In the genomic region with DNA sequence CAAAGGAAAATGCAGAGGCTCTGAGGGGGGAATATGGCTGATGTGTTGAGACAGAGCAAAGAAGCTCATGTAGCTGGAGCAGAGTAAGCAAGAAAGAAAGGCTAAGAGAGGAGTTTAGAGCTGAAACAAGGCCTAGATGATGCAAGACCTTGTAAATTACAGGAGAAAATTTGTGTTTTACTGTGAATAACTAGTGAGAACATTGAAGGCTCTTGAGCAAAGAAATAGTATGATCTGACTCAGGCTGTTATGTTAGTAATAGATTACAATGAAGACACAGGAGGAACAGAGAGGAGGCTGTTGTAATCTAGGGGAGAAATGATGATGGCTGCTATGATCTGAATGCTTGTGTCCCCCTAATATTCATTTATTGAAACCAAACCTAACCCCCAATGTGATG, we compare ENCODE assay signal across 34 cellular contexts.
DNase-seq lines count a peak whose midpoint lies in the region; ATAC-seq and TF ChIP-seq lines count a peak whose summit lies in the region.
"Had no signal": no experiment of that assay in that cellular context is flagged by ENCODE, and none has a peak within 500 bp of the region (broad histone marks: within the 10 kb centered on the region; RNA-seq: fewer than 3 reads in every experiment).

No MANE protein-coding gene starts in this region.

- H3K9me3 Mint-ChIP-seq in activated T-cell treated with anti-CD3 and anti-CD28 coated beads, Interleukin-2, amount 50 U/mL, for 72 hours: no peaks in the 10 kb centered on the region
- H3K9me3 Mint-ChIP-seq in T-cell (peaks cover 0 to 4% (median 0%) of the 10 kb centered on the region in 3 donors), WTC11 (no peaks in the 10 kb centered on the region)
- H3K9me3 Mint-ChIP-seq: activated naive CD8-positive, alpha-beta T cell treated with anti-CD3 and anti-CD28 coated beads, Interleukin-2, amount 10 ng/mL, durations not matched to agents 7 days and 5 days; central memory CD8-positive, alpha-beta T cell; endodermal cell had no signal

- no peak overlapping the region for H2BK5ac ChIP-seq in mesenchymal stem cell (ENCODE audit: low read depth, low read length, poor library complexity, severe bottlenecking)

- H3K9me3 ChIP-seq in mesenchymal stem cell (ENCODE audit: control insufficient read depth, low read length) (no peaks in the 10 kb centered on the region), vagina (no peaks in the 10 kb centered on the region)
- H3K9me3 ChIP-seq: esophagus squamous epithelium, tibial nerve had no signal

- H3K4me1 ChIP-seq in mesenchymal stem cell (ENCODE audit: control insufficient read depth, insufficient read depth, low read depth, low read length): no peaks in the 10 kb centered on the region
- no peaks in the 10 kb centered on the region for H3K4me1 ChIP-seq in vagina
- H3K4me1 ChIP-seq: esophagus squamous epithelium, tibial nerve had no signal

- POLR2A ChIA-PET in T-cell (lab: Charles Lee): no interaction called here
- POLR2A ChIA-PET in WTC11 (lab: Charles Lee): no interaction called here

- H3K27ac ChIP-seq in epithelial cell of prostate (peak overlapping the region; percentile 69), mesenchymal stem cell (ENCODE audit: low read length, poor library complexity, severe bottlenecking) (no peak overlapping the region), vagina (no peak overlapping the region)
- H3K27ac ChIP-seq: 22Rv1, esophagus squamous epithelium, GM23248, tibial nerve, VCaP had no signal

- H2BK120ac ChIP-seq in mesenchymal stem cell (ENCODE audit: low read depth, low read length): peak overlapping the region; percentile 42

- H3K4me2 ChIP-seq in mesenchymal stem cell (ENCODE audit: low read length, poor library complexity, severe bottlenecking): no peak overlapping the region

- no peak overlapping the region for H3K23ac ChIP-seq in mesenchymal stem cell (ENCODE audit: low read length in 2 of 2)

- DNase-seq in activated T-cell treated with anti-CD3 and anti-CD28 coated beads, Interleukin-2, amount 50 U/mL, for 72 hours: no peak
- no peak for DNase-seq in activated T-cell treated with anti-CD3 and anti-CD28 coated beads, Interleukin-2, amount 50 U/mL, for 1 hour
- DNase-seq in epithelial cell of prostate (ENCODE audit: low read depth, low spot score): no peak
- DNase-seq in mesenchymal stem cell: peak; percentile 47
- DNase-seq in RPMI8226: no peak
- no peak for DNase-seq in vagina (ENCODE audit: extremely low spot score in 2 of 2)
- no peak for DNase-seq in T-cell
- DNase-seq in WTC11 (ENCODE audit: low spot score): no peak
- DNase-seq: activated CD4-positive, alpha-beta T cell treated with anti-CD3 and anti-CD28 coated beads for 48 hours; activated CD8-positive, alpha-beta memory T cell treated with anti-CD3 and anti-CD28 coated beads for 24 hours; activated gamma-delta T cell; activated naive CD8-positive, alpha-beta T cell treated with anti-CD3 and anti-CD28 coated beads, Interleukin-2, amount 10 ng/mL, durations not matched to agents 7 days and 5 days; Calu3; dermis blood vessel endothelial cell; DMS79 treated with DMSO at 0.1 percent for 48 hours; esophagus squamous epithelium; GF-D8; GM23248; Karpas-422; NCI-H1417 treated with DMSO at 0.1 percent for 48 hours; NCI-H2081; NCI-H2227 treated with DMSO at 0.1 percent for 48 hours; NCI-H69; posterior cingulate gyrus; right cardiac atrium; SHP77 treated with DMSO at 0.1 percent for 48 hours; stimulated activated CD4-positive, alpha-beta T cell treated with anti-CD3 and anti-CD28 coated beads, Interleukin-2, amount 100 ng/mL, for 48 hours had no signal

- no peak overlapping the region for H3K9ac ChIP-seq in mesenchymal stem cell (ENCODE audit: low read length)
- H3K9ac ChIP-seq: GM23248 had no signal

- no peak overlapping the region for H4K91ac ChIP-seq in mesenchymal stem cell (ENCODE audit: low read length)

- no peak overlapping the region for H2AK5ac ChIP-seq in mesenchymal stem cell (ENCODE audit: low read length, severe bottlenecking)

- no peaks in the 10 kb centered on the region for H3K27me3 ChIP-seq in mesenchymal stem cell (ENCODE audit: control insufficient read depth in 1 of 2, insufficient read depth in 1 of 2, low read length in 2 of 2)
- no peaks in the 10 kb centered on the region for H3K27me3 ChIP-seq in vagina
- H3K27me3 ChIP-seq: esophagus squamous epithelium, tibial nerve had no signal

- no peaks in the 10 kb centered on the region for H3K27me3 Mint-ChIP-seq in activated T-cell treated with anti-CD3 and anti-CD28 coated beads, Interleukin-2, amount 50 U/mL, for 72 hours (ENCODE audit: low read depth)
- H3K27me3 Mint-ChIP-seq in T-cell (no peaks in the 10 kb centered on the region), WTC11 (ENCODE audit: low read depth) (no peaks in the 10 kb centered on the region)
- H3K27me3 Mint-ChIP-seq: activated naive CD8-positive, alpha-beta T cell treated with anti-CD3 and anti-CD28 coated beads, Interleukin-2, amount 10 ng/mL, durations not matched to agents 7 days and 5 days; central memory CD8-positive, alpha-beta T cell had no signal

- no peak overlapping the region for H3K27ac Mint-ChIP-seq in activated T-cell treated with anti-CD3 and anti-CD28 coated beads, Interleukin-2, amount 50 U/mL, for 72 hours
- H3K27ac Mint-ChIP-seq in T-cell: no peak overlapping the region
- no peak overlapping the region for H3K27ac Mint-ChIP-seq in WTC11
- H3K27ac Mint-ChIP-seq: activated naive CD8-positive, alpha-beta T cell treated with anti-CD3 and anti-CD28 coated beads, Interleukin-2, amount 10 ng/mL, durations not matched to agents 7 days and 5 days; endodermal cell had no signal

- H2AFZ ChIP-seq in mesenchymal stem cell (ENCODE audit: low read depth, low read length): no peak overlapping the region
- H2AFZ ChIP-seq: GM23248 had no signal

- H3K18ac ChIP-seq in mesenchymal stem cell (ENCODE audit: low read depth in 1 of 2, low read length in 2 of 2): peak overlapping the region; percentile 8 to 58

- H3K36me3 ChIP-seq in mesenchymal stem cell (ENCODE audit: control insufficient read depth in 1 of 2, insufficient read depth in 2 of 2, low read depth in 1 of 2, low read length in 2 of 2) (no peaks in the 10 kb centered on the region), vagina (no peaks in the 10 kb centered on the region)
- H3K36me3 ChIP-seq: esophagus squamous epithelium, tibial nerve had no signal

- H3K14ac ChIP-seq in mesenchymal stem cell (ENCODE audit: low read length in 2 of 2): no peak overlapping the region

- no peak for TF ChIP-seq POLR2A in vagina (IDR thresholded peaks at IDR 0.05)

- no peaks in the 10 kb centered on the region for H3K36me3 Mint-ChIP-seq in activated T-cell treated with anti-CD3 and anti-CD28 coated beads, Interleukin-2, amount 50 U/mL, for 72 hours (ENCODE audit: insufficient read depth in 2 of 2)
- H3K36me3 Mint-ChIP-seq in T-cell: no peaks in the 10 kb centered on the region
- H3K36me3 Mint-ChIP-seq in WTC11: no peaks in the 10 kb centered on the region
- H3K36me3 Mint-ChIP-seq: activated naive CD8-positive, alpha-beta T cell treated with anti-CD3 and anti-CD28 coated beads, Interleukin-2, amount 10 ng/mL, durations not matched to agents 7 days and 5 days had no signal

- H3K4me3 ChIP-seq in mesenchymal stem cell (ENCODE audit: insufficient read depth in 1 of 2, low read depth in 1 of 2, low read length in 2 of 2): no peak overlapping the region
- no peak overlapping the region for H3K4me3 ChIP-seq in vagina
- H3K4me3 ChIP-seq: esophagus squamous epithelium, GM23248, tibial nerve had no signal

- H3K4ac ChIP-seq in mesenchymal stem cell (ENCODE audit: low read depth in 1 of 2, low read length in 2 of 2): peak overlapping the region in 1 of 2 experiments; percentile 79

- intact Hi-C loops in vagina (cut with DNase I): no loop called here

- peak overlapping the region in 1 of 2 experiments; percentile 31 for H2BK12ac ChIP-seq in mesenchymal stem cell (ENCODE audit: low read length in 2 of 2)

- peak overlapping the region; percentile 7 for H4K8ac ChIP-seq in mesenchymal stem cell (ENCODE audit: low read length)

- TF ChIP-seq CTCF in vagina (IDR thresholded peaks at IDR 0.05) (no peak), WTC11 (IDR thresholded peaks at IDR 0.05) (no peak)

- H2BK15ac ChIP-seq in mesenchymal stem cell (ENCODE audit: low read depth, poor library complexity, severe bottlenecking): no peak overlapping the region

- no peaks in the 10 kb centered on the region for H3K79me1 ChIP-seq in mesenchymal stem cell (replicated peaks; ENCODE audit: low read length, poor library complexity, severe bottlenecking)

- no peak overlapping the region for H3K4me3 Mint-ChIP-seq in activated T-cell treated with anti-CD3 and anti-CD28 coated beads, Interleukin-2, amount 50 U/mL, for 72 hours
- no peak overlapping the region for H3K4me3 Mint-ChIP-seq in T-cell
- H3K4me3 Mint-ChIP-seq in WTC11: no peak overlapping the region
- H3K4me3 Mint-ChIP-seq: activated naive CD8-positive, alpha-beta T cell treated with anti-CD3 and anti-CD28 coated beads, Interleukin-2, amount 10 ng/mL, durations not matched to agents 7 days and 5 days; central memory CD8-positive, alpha-beta T cell; endodermal cell had no signal

- CTCF ChIA-PET in T-cell (lab: Charles Lee) (no interaction called here), WTC11 (lab: Charles Lee) (no interaction called here)

- peak; percentile 37 to 52 for ATAC-seq in activated T-cell treated with anti-CD3 and anti-CD28 coated beads, Interleukin-2, amount 50 U/mL, for 72 hours (replicated peaks in 1 of 2)
- ATAC-seq in T-cell (replicated peaks in 1 of 4) (no peak), WTC11 (no peak)
- ATAC-seq: HepG2, Panc1, right cardiac atrium had no signal

- H3K4me1 Mint-ChIP-seq in activated T-cell treated with anti-CD3 and anti-CD28 coated beads, Interleukin-2, amount 50 U/mL, for 72 hours (ENCODE audit: low read depth): no peaks in the 10 kb centered on the region
- no peaks in the 10 kb centered on the region for H3K4me1 Mint-ChIP-seq in T-cell
- peaks cover 16% of the 10 kb centered on the region for H3K4me1 Mint-ChIP-seq in WTC11
- H3K4me1 Mint-ChIP-seq: activated naive CD8-positive, alpha-beta T cell treated with anti-CD3 and anti-CD28 coated beads, Interleukin-2, amount 10 ng/mL, durations not matched to agents 7 days and 5 days; central memory CD8-positive, alpha-beta T cell had no signal

TF ChIP-seq in WTC11, 78 proteins besides CTCF, POLR2A, EP300 and RAD21 (continues in another document):
- no peak for TF ChIP-seq MXD4 (CRISPR knock-in tag; IDR thresholded peaks at IDR 0.05; ENCODE audit: borderline replicate concordance)
- no peak for TF ChIP-seq ZNF232 (CRISPR knock-in tag; IDR thresholded peaks at IDR 0.05)
- no peak for TF ChIP-seq GRHL2 (CRISPR knock-in tag; IDR thresholded peaks at IDR 0.05; ENCODE audit: insufficient replicate concordance, severe bottlenecking)
- TF ChIP-seq SMAD4 (CRISPR knock-in tag; IDR thresholded peaks at IDR 0.05): no peak
- TF ChIP-seq RORB (CRISPR knock-in tag; IDR thresholded peaks at IDR 0.05): no peak
- no peak for TF ChIP-seq FOXK1 (CRISPR knock-in tag; IDR thresholded peaks at IDR 0.05)
- no peak for TF ChIP-seq ETV6 (CRISPR knock-in tag; IDR thresholded peaks at IDR 0.05)
- no peak for TF ChIP-seq EMX1 (CRISPR knock-in tag; IDR thresholded peaks at IDR 0.05)

Comparison
In these comparisons a context has a peak if more than half of its experiments do, and no peak if none do; other contexts are left out.
1. ATAC-seq: peak in activated T-cell treated with anti-CD3 and anti-CD28 coated beads, Interleukin-2, amount 50 U/mL, for 72 hours (2 of 2); none in T-cell (0 of 4) and WTC11 (single experiment).